ENCODE assay signal across 8 cellular contexts in the genomic region with DNA sequence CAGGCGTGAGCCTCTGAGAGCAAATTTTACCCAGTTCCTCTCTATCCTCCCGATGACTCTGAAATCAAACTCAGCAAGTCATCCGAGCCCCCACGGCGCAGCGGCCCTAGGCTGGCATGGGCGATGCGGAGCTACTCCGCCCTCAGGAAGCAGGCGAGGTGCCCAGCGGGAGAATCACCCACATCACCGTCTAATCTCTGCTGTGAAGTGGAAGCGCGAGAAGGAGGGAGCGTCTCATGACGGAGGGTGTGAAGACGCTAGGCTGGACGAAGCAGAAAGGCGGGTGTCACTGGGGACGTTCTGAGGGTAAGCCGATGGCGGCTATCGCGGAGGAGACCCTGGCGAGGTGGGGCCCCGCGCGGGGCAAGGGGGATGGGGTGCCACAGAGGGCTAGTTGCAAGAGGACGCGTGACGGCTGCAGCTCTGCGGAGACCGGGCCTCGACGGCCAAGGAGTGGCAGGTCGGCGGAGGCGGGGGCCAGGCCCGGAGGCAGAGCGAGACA. TPM values are rescaled to one million over a fixed set of nuclear protein-coding genes. Genes with fewer than 3 reads are reported as not detected.
DNase-seq lines count a peak whose midpoint lies in the region; ATAC-seq and TF ChIP-seq lines count a peak whose summit lies in the region.

No MANE protein-coding gene starts in this region.

- WGBS in esophagus squamous epithelium, 2 donors: 0 to 5% methylated on average over 1 to 8 of the region's 40 CpGs

- H3K9me3 ChIP-seq in Caco-2: no peaks in the 10 kb centered on the region
- H3K9me3 ChIP-seq in KOPT-K1 (ENCODE audit: insufficient read depth, low read length, poor library complexity, severe bottlenecking): no peaks in the 10 kb centered on the region
- H3K9me3 ChIP-seq in esophagus squamous epithelium: no peaks in the 10 kb centered on the region

- peak overlapping the region; percentile 93 for H3K27ac ChIP-seq in KOPT-K1 (ENCODE audit: low read depth, low read length, poor library complexity, severe bottlenecking)
- peak overlapping the region; percentile 86 to 95 (median 90) for H3K27ac ChIP-seq in esophagus squamous epithelium

- H3K36me3 ChIP-seq in Caco-2 (ENCODE audit: control insufficient read depth, insufficient read depth, low read length): no peaks in the 10 kb centered on the region
- H3K36me3 ChIP-seq in KOPT-K1 (ENCODE audit: insufficient read depth, low read length): no peaks in the 10 kb centered on the region
- no peaks in the 10 kb centered on the region for H3K36me3 ChIP-seq in esophagus squamous epithelium

- H3K27me3 ChIP-seq in Caco-2 (replicated peaks; ENCODE audit: control insufficient read depth, insufficient read depth, low read length) (no peaks in the 10 kb centered on the region), esophagus squamous epithelium (peaks cover 0 to 5% (median 0%) of the 10 kb centered on the region in 4 donors)

- no peaks in the 10 kb centered on the region for H3K4me1 Mint-ChIP-seq in Caco-2 (ENCODE audit: low read depth, unreplicated experiment)
- H3K4me1 Mint-ChIP-seq in nephron: peaks cover 29% of the 10 kb centered on the region

- intact Hi-C loops in Caco-2 (cut with micrococcal nuclease; ENCODE audit: unreplicated experiment): loop anchor here (1.0 to 2.0 kb wide), 7 partner anchors 8 to 106 kb away; no protein-coding TSS in a partner anchor
- intact Hi-C loops in esophagus squamous epithelium (cut with DNase I): loop anchor here (2.0 kb wide), 1 partner anchor 46 kb away; no protein-coding TSS in a partner anchor

- BruUV-seq in Caco-2 (replicated peaks; lab: Mats Ljungman, UMichigan): no TSS peak

- H3K4me3 Mint-ChIP-seq in Caco-2 (ENCODE audit: unreplicated experiment) (peak overlapping the region; percentile 78), nephron (peak overlapping the region; percentile 91 to 95 (median 91))

- H3K36me3 Mint-ChIP-seq in Caco-2 (ENCODE audit: insufficient read depth, unreplicated experiment): no peaks in the 10 kb centered on the region
- H3K36me3 Mint-ChIP-seq in nephron (ENCODE audit: low read depth): no peaks in the 10 kb centered on the region

- no peak for TF ChIP-seq POLR2A in esophagus squamous epithelium (IDR thresholded peaks at IDR 0.05)

- CTCF ChIA-PET in Caco-2 (lab: Charles Lee): interaction anchor here (0.7 to 4.2 kb wide), 11 partner anchors 9 to 277 kb away, joined by 3 to 100 read pairs (median 8); a partner anchor contains a TSS

- H3K27me3 Mint-ChIP-seq in Caco-2 (ENCODE audit: insufficient read depth, unreplicated experiment): no peaks in the 10 kb centered on the region
- H3K27me3 Mint-ChIP-seq in nephron (ENCODE audit: low read depth): peaks cover 11% of the 10 kb centered on the region

- ATAC-seq in GM19463 (IDR thresholded peaks at IDR 0.05; ENCODE audit: unreplicated experiment): peak; percentile 1
- ATAC-seq in GM18867 (IDR thresholded peaks at IDR 0.05; ENCODE audit: unreplicated experiment): no peak
- no peak for ATAC-seq in GM21515 (IDR thresholded peaks at IDR 0.05; ENCODE audit: unreplicated experiment)

- POLR2A ChIA-PET in Caco-2 (lab: Charles Lee): interaction anchor here (0.6 to 1.8 kb wide), 3 partner anchors 9 to 37 kb away, joined by 3 to 6 read pairs (median 6); a partner anchor contains a TSS

- peaks cover 6% of the 10 kb centered on the region; the same call in 1 of the 2 replicates for H3K4me1 ChIP-seq in Caco-2
- H3K4me1 ChIP-seq in esophagus squamous epithelium: peaks cover 24 to 53% (median 30%) of the 10 kb centered on the region in 3 donors

- DNase-seq in Caco-2 (no peak), esophagus squamous epithelium (lab: John Stamatoyannopoulos, UW) (no peak)
- peak; percentile 21 to 23 for DNase-seq in activated CD4-positive, alpha-beta T cell treated with anti-CD3 and anti-CD28 coated beads, Interleukin-2, amount 50 U/mL, for 4 hours

- H3K27ac Mint-ChIP-seq in Caco-2 (ENCODE audit: unreplicated experiment) (peak overlapping the region; percentile 78), nephron (peak overlapping the region; percentile 65 to 98 (median 92))

- TF ChIP-seq CTCF in Caco-2 (IDR thresholded peaks at IDR 0.05; ENCODE audit: insufficient read depth in 1 of 2, low read depth in 1 of 2, low read length in 1 of 2, severe bottlenecking in 1 of 2, unreplicated experiment in 1 of 2): no peak
- TF ChIP-seq CTCF in esophagus squamous epithelium (IDR thresholded peaks at IDR 0.05): no peak
- TF ChIP-seq CTCF in nephron (IDR thresholded peaks at IDR 0.05; ENCODE audit: unreplicated experiment in 3 of 3): no peak

- H3K9me3 Mint-ChIP-seq in Caco-2 (ENCODE audit: unreplicated experiment): no peaks in the 10 kb centered on the region
- H3K9me3 Mint-ChIP-seq in nephron: no peaks in the 10 kb centered on the region

- H3K4me3 ChIP-seq in Caco-2 (ENCODE audit: low read depth, low read length) (peak overlapping the region; percentile 72), esophagus squamous epithelium (peak overlapping the region; percentile 45 to 76 (median 66))

RNA-seq across cellular contexts. Expression of a gene that starts 9.1 kb away (rescaled TPM):
- total RNA-seq in Caco-2 (2022) (59.3 and 62.0 TPM in 2 replicates), esophagus squamous epithelium (100 to 1,000 TPM in 2 of 4 donors, 10 to 100 TPM in 2; 39.8 to 122 (median 76.5) TPM)

RNA-seq across cellular contexts. Expression of a gene that starts 21.9 kb away (rescaled TPM):
- total RNA-seq in Caco-2 (2022) (11.4 and 16.8 TPM in 2 replicates), esophagus squamous epithelium (not detected)

RNA-seq across cellular contexts. Expression of a gene that starts 35.5 kb away (rescaled TPM):
- 0.50 TPM in 1 of 2 replicates, not detected in the other for total RNA-seq in Caco-2 (2022)
- not detected for total RNA-seq in esophagus squamous epithelium

RNA-seq across cellular contexts. Expression of a gene that starts 42.0 kb away (rescaled TPM):
- total RNA-seq in Caco-2 (2022) (19.7 and 21.8 TPM in 2 replicates), esophagus squamous epithelium (1 to 10 TPM in 3 of 4 donors, under 1 TPM in 1; 0.70 to 8.2 (median 2.4) TPM)

RNA-seq across cellular contexts. Expression of a gene that starts 51.9 kb away (rescaled TPM):
- total RNA-seq in Caco-2 (2022) (not detected in 2 replicates), esophagus squamous epithelium (not detected)

Comparison
In these comparisons a context has a peak if more than half of its experiments do, and no peak if none do; other contexts are left out.
1. DNase-seq: peak in activated CD4-positive, alpha-beta T cell treated with anti-CD3 and anti-CD28 coated beads, Interleukin-2, amount 50 U/mL, for 4 hours (2 of 2); none in Caco-2 (0 of 2) and esophagus squamous epithelium (single experiment).
2. RNA of a gene that starts 21.9 kb away (total RNA-seq): 11.4 to 16.8 TPM in Caco-2; not detected in esophagus squamous epithelium; every median in the first group is over 10 times any median in the second.